ENCODE assay signal across 17 cellular contexts in genomic region chr14:53491256-53491905, GRCh38.
DNase-seq lines count a peak whose midpoint lies in the region; ATAC-seq and TF ChIP-seq lines count a peak whose summit lies in the region.
"Had no signal": no experiment of that assay in that cellular context is flagged by ENCODE, and none has a peak within 500 bp of the region (broad histone marks: within the 10 kb centered on the region; RNA-seq: fewer than 3 reads in every experiment).

No MANE protein-coding gene starts in this region.

- H3K27ac Mint-ChIP-seq in neural progenitor cell: no peak overlapping the region
- no peak overlapping the region for H3K27ac Mint-ChIP-seq in Calu3 (ENCODE audit: unreplicated experiment)
- H3K27ac Mint-ChIP-seq: activated CD4-positive, alpha-beta T cell treated with anti-CD3 and anti-CD28 coated beads, Interleukin-2, amount 10 ng/mL, durations not matched to agents 7 days and 5 days had no signal

- ATAC-seq in RWPE2 (ENCODE audit: low read depth) (peak; percentile 69; the same call in 2 of the 3 replicates), left lung (no peak), GM19035 (IDR thresholded peaks at IDR 0.05; ENCODE audit: unreplicated experiment) (no peak)

- DNase-seq in BJ (ENCODE audit: low read depth) (peak; percentile 38), RWPE2 (ENCODE audit: low spot score) (no peak), epithelial cell of prostate (ENCODE audit: low read depth, low spot score) (no peak), neural progenitor cell (ENCODE audit: low spot score) (no peak), left lung (no peak), Calu3 (no peak), SKM-1 (lab: John Stamatoyannopoulos, UW; ENCODE audit: unreplicated experiment) (no peak)
- DNase-seq: activated CD4-positive, alpha-beta T cell treated with anti-CD3 and anti-CD28 coated beads, Interleukin-2, amount 10 ng/mL, durations not matched to agents 7 days and 5 days; adrenal gland; DMS79; effector CD8-positive, alpha-beta T cell; hippocampal formation; NCI-H1694 treated with DMSO at 0.1 percent for 48 hours had no signal

- no peaks in the 10 kb centered on the region for H4K20me1 ChIP-seq in neural progenitor cell (ENCODE audit: low read depth)

- no peaks in the 10 kb centered on the region for H3F3A ChIP-seq in neural progenitor cell (ENCODE audit: low read depth)

- H3K36me3 ChIP-seq in BJ (ENCODE audit: control insufficient read depth, insufficient read depth, low read length): no peaks in the 10 kb centered on the region
- no peaks in the 10 kb centered on the region for H3K36me3 ChIP-seq in RWPE2 (ENCODE audit: low read depth)
- H3K36me3 ChIP-seq in neural progenitor cell: no peaks in the 10 kb centered on the region
- H3K36me3 ChIP-seq in left lung: no peaks in the 10 kb centered on the region
- H3K36me3 ChIP-seq: adrenal gland, thoracic aorta had no signal

- POLR2A ChIA-PET in BJ (lab: Charles Lee): interaction anchor here (0.5 to 0.9 kb wide), 2 partner anchors 462 to 826 kb away, joined by 4 read pairs; no protein-coding TSS in a partner anchor

- peaks cover 14% of the 10 kb centered on the region for H3K4me1 ChIP-seq in RWPE2 (ENCODE audit: insufficient read depth, poor library complexity, severe bottlenecking)
- H3K4me1 ChIP-seq in neural progenitor cell: peaks cover 21% of the 10 kb centered on the region
- H3K4me1 ChIP-seq in left lung: peaks cover 0 to 3% of the 10 kb centered on the region in 2 donors

- H3K79me2 ChIP-seq in neural progenitor cell (ENCODE audit: low read depth): no peaks in the 10 kb centered on the region

- TF ChIP-seq CTCF in BJ (IDR thresholded peaks at IDR 0.05; ENCODE audit: insufficient read depth, low read depth, low read length) (no peak), RWPE2 (IDR thresholded peaks at IDR 0.05; ENCODE audit: poor library complexity, severe bottlenecking) (no peak), neural progenitor cell (IDR thresholded peaks at IDR 0.05) (no peak), left lung (IDR thresholded peaks at IDR 0.05) (no peak), Calu3 (IDR thresholded peaks at IDR 0.05; ENCODE audit: unreplicated experiment) (no peak)

- H3K4me1 Mint-ChIP-seq in neural progenitor cell (peaks cover 11% of the 10 kb centered on the region), Calu3 (ENCODE audit: low read depth, unreplicated experiment) (no peaks in the 10 kb centered on the region)
- H3K4me1 Mint-ChIP-seq: activated CD4-positive, alpha-beta T cell treated with anti-CD3 and anti-CD28 coated beads, Interleukin-2, amount 10 ng/mL, durations not matched to agents 7 days and 5 days; neural crest cell had no signal

- H3K36me3 Mint-ChIP-seq in neural progenitor cell: no peaks in the 10 kb centered on the region
- H3K36me3 Mint-ChIP-seq in Calu3 (ENCODE audit: insufficient read depth, unreplicated experiment): no peaks in the 10 kb centered on the region

- no peak overlapping the region for H3K4me3 ChIP-seq in BJ (ENCODE audit: low read depth, low read length)
- no peak overlapping the region for H3K4me3 ChIP-seq in RWPE2 (ENCODE audit: severe bottlenecking)
- H3K4me3 ChIP-seq in neural progenitor cell: no peak overlapping the region
- no peak overlapping the region for H3K4me3 ChIP-seq in left lung
- H3K4me3 ChIP-seq: adrenal gland, thoracic aorta had no signal

- H3K27me3 ChIP-seq in BJ (ENCODE audit: control insufficient read depth, insufficient read depth, low read length): no peaks in the 10 kb centered on the region
- no peaks in the 10 kb centered on the region for H3K27me3 ChIP-seq in RWPE2 (ENCODE audit: insufficient read depth, poor library complexity, severe bottlenecking)
- no peaks in the 10 kb centered on the region for H3K27me3 ChIP-seq in neural progenitor cell
- H3K27me3 ChIP-seq in left lung: no peaks in the 10 kb centered on the region
- H3K27me3 ChIP-seq: adrenal gland had no signal

- peaks cover 4% of the 10 kb centered on the region for H3K9me3 Mint-ChIP-seq in neural progenitor cell
- peaks cover 3% of the 10 kb centered on the region for H3K9me3 Mint-ChIP-seq in Calu3 (ENCODE audit: low read depth, unreplicated experiment)
- H3K9me3 Mint-ChIP-seq: activated CD4-positive, alpha-beta T cell treated with anti-CD3 and anti-CD28 coated beads, Interleukin-2, amount 10 ng/mL, durations not matched to agents 7 days and 5 days had no signal

- peak overlapping the region; percentile 57 for H3K27ac ChIP-seq in RWPE2 (ENCODE audit: poor library complexity, severe bottlenecking)
- peak overlapping the region; percentile 78 for H3K27ac ChIP-seq in epithelial cell of prostate
- H3K27ac ChIP-seq in neural progenitor cell: no peak overlapping the region
- H3K27ac ChIP-seq in left lung: no peak overlapping the region
- H3K27ac ChIP-seq: adrenal gland, HL-60, thoracic aorta had no signal

- H3K27me3 Mint-ChIP-seq in neural progenitor cell (ENCODE audit: insufficient read depth, low read depth) (no peaks in the 10 kb centered on the region), Calu3 (ENCODE audit: unreplicated experiment) (peaks cover 7% of the 10 kb centered on the region)

- BruUV-seq in Calu3 (replicated peaks; lab: Mats Ljungman, UMichigan): no TSS peak

- intact Hi-C loops in left lung (cut with DNase I): no loop called here
- intact Hi-C loops in Calu3 (cut with micrococcal nuclease; ENCODE audit: unreplicated experiment): no loop called here

- H2AFZ ChIP-seq in neural progenitor cell (replicated peaks): peak overlapping the region; percentile 54

- CTCF ChIA-PET in BJ (lab: Yijun Ruan, JAX) (interaction anchor here (0.7 kb wide), 1 partner anchor 856 kb away, joined by 3 read pairs; no protein-coding TSS in a partner anchor), Calu3 (lab: Charles Lee) (no interaction called here)

- H3K4me3 Mint-ChIP-seq in neural progenitor cell: no peak overlapping the region
- no peak overlapping the region for H3K4me3 Mint-ChIP-seq in Calu3 (ENCODE audit: low read depth, unreplicated experiment)
- H3K4me3 Mint-ChIP-seq: activated CD4-positive, alpha-beta T cell treated with anti-CD3 and anti-CD28 coated beads, Interleukin-2, amount 10 ng/mL, durations not matched to agents 7 days and 5 days; neural crest cell had no signal

- H3K9ac ChIP-seq in neural progenitor cell: no peak overlapping the region

- H3K9me3 ChIP-seq in RWPE2 (ENCODE audit: severe bottlenecking): no peaks in the 10 kb centered on the region
- H3K9me3 ChIP-seq in neural progenitor cell (ENCODE audit: low read depth): no peaks in the 10 kb centered on the region
- H3K9me3 ChIP-seq in left lung: no peaks in the 10 kb centered on the region
- H3K9me3 ChIP-seq: adrenal gland, thoracic aorta had no signal

- H3K4me2 ChIP-seq in neural progenitor cell: no peak overlapping the region

Comparison
In these comparisons a context has a peak if more than half of its experiments do, and no peak if none do; other contexts are left out.
1. H3K27ac ChIP-seq: peak in RWPE2 (single experiment) and epithelial cell of prostate (single experiment); none in neural progenitor cell (single experiment) and left lung (0 of 2).